Comparison of ENCODE assay signal across 8 cellular contexts in genomic region chr4:101790521-101791188, GRCh38. TPM values are rescaled to one million over a fixed set of nuclear protein-coding genes. Genes with fewer than 3 reads are reported as not detected.
A peak's percentile ranks its signal among the peaks of the same experiment; 100 is the strongest.
DNase-seq lines count a peak whose midpoint lies in the region; ATAC-seq, FAIRE-seq and TF ChIP-seq lines count a peak whose summit lies in the region.

Gene BANK1 (plus strand): TSS chr4:101790730. CDS start chr4:101790881, 151 bp downstream.

- H3K36me3 Mint-ChIP-seq in T-helper 1 cell treated with Interleukin-12 subunit alpha and Interleukin-12 subunit beta and Interleukin-4 antibody, amounts not matched to agents 30 μg/mL and 1 μg/mL, for 36 hours (ENCODE audit: low read depth): peaks cover 6% of the 10 kb centered on the region

- H4K20me1 ChIP-seq in DOHH2 (ENCODE audit: control insufficient read depth, insufficient read depth, low read depth, low read length) (no peaks in the 10 kb centered on the region), keratinocyte (ENCODE audit: control insufficient read depth, extremely low read depth, insufficient read depth, low read length) (no peaks in the 10 kb centered on the region)

- peaks cover 5% of the 10 kb centered on the region; the same call in 1 of the 2 replicates for H3F3A ChIP-seq in DOHH2 (ENCODE audit: control insufficient read depth, insufficient read depth)

- peak within 1 kb of the TSS; percentile 89 for H2AFZ ChIP-seq in keratinocyte (ENCODE audit: control insufficient read depth, low read length)

- H3K9me3 ChIP-seq in DOHH2 (ENCODE audit: control insufficient read depth, insufficient read depth, low read length) (no peaks in the 10 kb centered on the region), HUES48 (ENCODE audit: control insufficient read depth, insufficient read depth, low read length) (no peaks in the 10 kb centered on the region), keratinocyte (ENCODE audit: control insufficient read depth, low read depth, low read length) (no peaks in the 10 kb centered on the region)

- H3K27me3 ChIP-seq in DOHH2 (ENCODE audit: control insufficient read depth, low read length) (peaks cover 49% of the 10 kb centered on the region), HUES48 (ENCODE audit: control insufficient read depth, insufficient read depth, low read length) (no peaks in the 10 kb centered on the region), keratinocyte (ENCODE audit: control insufficient read depth, extremely low read depth, insufficient read depth, low read length) (no peaks in the 10 kb centered on the region)

- H3K4me1 ChIP-seq in DOHH2 (ENCODE audit: control insufficient read depth, low read length): peaks cover 27% of the 10 kb centered on the region
- peaks cover 20% of the 10 kb centered on the region for H3K4me1 ChIP-seq in HUES48 (ENCODE audit: control insufficient read depth, insufficient read depth, low read length)
- H3K4me1 ChIP-seq in keratinocyte (ENCODE audit: control insufficient read depth, extremely low read depth, insufficient read depth, low read length): peaks cover 6% of the 10 kb centered on the region

- H3K4me2 ChIP-seq in DOHH2 (ENCODE audit: low read length): peak within 1 kb of the TSS; percentile 86
- H3K4me2 ChIP-seq in keratinocyte (ENCODE audit: control insufficient read depth, extremely low read depth, insufficient read depth, low read depth, low read length): peak within 1 kb of the TSS; percentile 72

- peaks cover 49% of the 10 kb centered on the region for H3K27me3 Mint-ChIP-seq in T-helper 1 cell treated with Interleukin-12 subunit alpha and Interleukin-12 subunit beta and Interleukin-4 antibody, amounts not matched to agents 30 μg/mL and 1 μg/mL, for 36 hours (ENCODE audit: low read depth)

- TF ChIP-seq CTCF in DOHH2 (IDR thresholded peaks at IDR 0.05; ENCODE audit: low read depth, low read length, poor library complexity, severe bottlenecking) (peak; percentile 59), keratinocyte (optimal IDR thresholded peaks at IDR 0.05 in 1 of 3, IDR thresholded peaks at IDR 0.05 in 1 of 3, conservative IDR thresholded peaks at IDR 0.05 in 1 of 3; ENCODE audit: extremely low read depth in 1 of 3, insufficient read depth in 2 of 3, low read length in 3 of 3) (no peak)

- no peaks in the 10 kb centered on the region for H3K79me2 ChIP-seq in DOHH2 (ENCODE audit: control insufficient read depth, low read length)
- no peaks in the 10 kb centered on the region for H3K79me2 ChIP-seq in keratinocyte (ENCODE audit: control insufficient read depth, insufficient read depth, low read length)

- dilution Hi-C loops in keratinocyte (cut with MboI; ENCODE audit: extremely low pct_ligation_motif_present, low sequenced_read_pairs): no loop called here

- H3K9me1 ChIP-seq in keratinocyte (ENCODE audit: control insufficient read depth, extremely low read depth, insufficient read depth, low read length): no peaks in the 10 kb centered on the region

- H3K9ac ChIP-seq in HUES48 (ENCODE audit: low read depth, low read length): peak within 1 kb of the TSS; percentile 71
- peak within 1 kb of the TSS; percentile 34 for H3K9ac ChIP-seq in keratinocyte (ENCODE audit: control insufficient read depth, extremely low read depth, insufficient read depth, low read length)

- H3K4me1 Mint-ChIP-seq in T-helper 1 cell treated with Interleukin-12 subunit alpha and Interleukin-12 subunit beta and Interleukin-4 antibody, amounts not matched to agents 30 μg/mL and 1 μg/mL, for 36 hours (ENCODE audit: low read depth): peaks cover 15% of the 10 kb centered on the region

- no peak within 1 kb of the TSS for H3K27ac ChIP-seq in DOHH2 (ENCODE audit: low read depth, low read length)
- H3K27ac ChIP-seq in HUES48 (ENCODE audit: low read depth, low read length): no peak within 1 kb of the TSS
- no peak within 1 kb of the TSS for H3K27ac ChIP-seq in keratinocyte (ENCODE audit: control insufficient read depth, insufficient read depth, low read length)

- no peaks in the 10 kb centered on the region for H3K9me2 ChIP-seq in DOHH2 (replicated peaks; ENCODE audit: control insufficient read depth, low read length)

- FAIRE-seq in keratinocyte (lab: Jason Lieb, UNC): no peak

- H3K4me3 ChIP-seq in DOHH2 (ENCODE audit: low read length) (peak within 1 kb of the TSS; percentile 62), HUES48 (ENCODE audit: low read depth, low read length) (peak within 1 kb of the TSS; percentile 63), keratinocyte (ENCODE audit: control insufficient read depth in 2 of 3, extremely low read depth in 1 of 3, insufficient read depth in 2 of 3, low read depth in 1 of 3, low read length in 3 of 3) (peak within 1 kb of the TSS; percentile 32 to 61 (median 55))

- peak within 1 kb of the TSS; percentile 81 for H3K4me3 Mint-ChIP-seq in T-helper 1 cell treated with Interleukin-12 subunit alpha and Interleukin-12 subunit beta and Interleukin-4 antibody, amounts not matched to agents 30 μg/mL and 1 μg/mL, for 36 hours

- H3K9me3 Mint-ChIP-seq in T-helper 1 cell treated with Interleukin-12 subunit alpha and Interleukin-12 subunit beta and Interleukin-4 antibody, amounts not matched to agents 30 μg/mL and 1 μg/mL, for 36 hours: peaks cover 4% of the 10 kb centered on the region

- peak within 1 kb of the TSS; percentile 58 for H3K27ac Mint-ChIP-seq in T-helper 1 cell treated with Interleukin-12 subunit alpha and Interleukin-12 subunit beta and Interleukin-4 antibody, amounts not matched to agents 30 μg/mL and 1 μg/mL, for 36 hours

- ATAC-seq in GM21423 (IDR thresholded peaks at IDR 0.05; ENCODE audit: unreplicated experiment): peak; percentile 100

- no peaks in the 10 kb centered on the region for H3K36me3 ChIP-seq in DOHH2 (ENCODE audit: control insufficient read depth, low read length)
- H3K36me3 ChIP-seq in HUES48 (ENCODE audit: control insufficient read depth, insufficient read depth, low read length): no peaks in the 10 kb centered on the region
- H3K36me3 ChIP-seq in keratinocyte (ENCODE audit: control insufficient read depth in 2 of 2, extremely low read depth in 1 of 2, insufficient read depth in 2 of 2, low read length in 2 of 2): no peaks in the 10 kb centered on the region

- DNase-seq in cerebellum (ENCODE audit: low spot score) (peak; percentile 44), keratinocyte (ENCODE audit: low read depth, low spot score) (no peak), HCEC 1CT (no peak)
- peak; percentile 33 for DNase-seq in stimulated activated CD4-positive, alpha-beta T cell treated with anti-CD3 and anti-CD28 coated beads, Interleukin-15, amount 100 ng/mL, for 24 hours

RNA-seq across cellular contexts. Expression of gene BANK1, which starts in this region (rescaled TPM):
- 0.54 TPM for total RNA-seq in cerebellum
- 0.08 to 0.25 TPM (median 0.22 TPM) in 3 replicates for polyA plus RNA-seq in keratinocyte
- 0.12 TPM for polyA plus RNA-seq in keratinocyte (2011; ENCODE audit: low read depth)
- polyA plus RNA-seq in keratinocyte (2011; cell fraction: cytosol; rRNA removed): 0.09 and 0.11 TPM in 2 replicates
- 0.25 and 0.55 TPM in 2 replicates for polyA plus RNA-seq in keratinocyte (2011; cell fraction: nucleus; rRNA removed)
- polyA plus RNA-seq in keratinocyte (2012; ENCODE audit: low replicate concordance): 0.11 TPM in 1 of 2 replicates, not detected in the other
- polyA minus RNA-seq in keratinocyte: 0.13 TPM in 1 of 3 replicates, not detected in the others
- not detected for polyA minus RNA-seq in keratinocyte (2011; cell fraction: cytosol; rRNA and poly(A)+ RNA removed)
- polyA minus RNA-seq in keratinocyte (2011; cell fraction: nucleus; rRNA and poly(A)+ RNA removed): not detected in 2 replicates

Comparison
In these comparisons a context has a peak if more than half of its experiments do, and no peak if none do; other contexts are left out.
1. Peak in DNase-seq in cerebellum; RNA of the gene not detected or under 1 TPM.